21 cellular contexts compared by ENCODE assay signal in genomic region chr1:195458365-195458764, GRCh38.
"Had no signal": no experiment of that assay in that cellular context is flagged by ENCODE, and none has a peak within 500 bp of the region (broad histone marks: within the 10 kb centered on the region; RNA-seq: fewer than 3 reads in every experiment).

No MANE protein-coding gene starts in this region.

- FAIRE-seq: endometrium, keratinocyte had no signal

- DNase-seq: colonic mucosa; cortex of kidney; effector CD8-positive, alpha-beta T cell; effector memory CD8-positive, alpha-beta T cell; endodermal cell; esophagus squamous epithelium; foreskin fibroblast; foreskin melanocyte; gastrocnemius medialis; heart right ventricle; hippocampal formation; left cardiac atrium; left lung; left ventricle myocardium superior; lower lobe of right lung; mesenchymal stem cell; mucosa of descending colon; naive B cell; naive thymus-derived CD8-positive, alpha-beta T cell had no signal
